1 cellular context compared by ENCODE assay signal in genomic region chr5:122078116-122078865, GRCh38.
A peak's percentile ranks its signal among the peaks of the same experiment; 100 is the strongest.
TF ChIP-seq lines count a peak whose summit lies in the region.

LOX (minus strand) TSS chr5:122078259; CDS start chr5:122077985, 274 bp downstream.

TF ChIP-seq in HepG2, 621 proteins besides CTCF, POLR2A, EP300 and RAD21 (continued from another document and continues in another):
- TF ChIP-seq REST (IDR thresholded peaks at IDR 0.05; ENCODE audit: borderline replicate concordance in 1 of 2, low read depth in 1 of 2, low read length in 2 of 2) (0 out of 4 replicates have a peak, but pooled peaks of 1 of the 2 experiments have one; percentile 43), SAP130 (CRISPR knock-in tag; IDR thresholded peaks at IDR 0.05; ENCODE audit: low read depth) (peak; percentile 79), RFXANK (CRISPR knock-in tag; IDR thresholded peaks at IDR 0.05) (no peak), ZNF30 (CRISPR knock-in tag; IDR thresholded peaks at IDR 0.05) (no peak), POGZ (CRISPR knock-in tag; IDR thresholded peaks at IDR 0.05) (peak; percentile 62), ZBTB20 (CRISPR knock-in tag; IDR thresholded peaks at IDR 0.05; ENCODE audit: borderline replicate concordance, low read depth) (no peak), CREBL2 (CRISPR knock-in tag; IDR thresholded peaks at IDR 0.05; ENCODE audit: borderline replicate concordance) (0 out of 2 replicates have a peak, but pooled peaks have one; percentile 11), SP4 (CRISPR knock-in tag; IDR thresholded peaks at IDR 0.05) (peak; percentile 34; the same call in 1 of the 2 replicates), HMGXB4 (CRISPR knock-in tag; IDR thresholded peaks at IDR 0.05; ENCODE audit: borderline replicate concordance in 1 of 2, low read depth in 1 of 2) (peak in 1 of 2 experiments; percentile 58; a peak in 1 of 4 replicates), ZNF574 (CRISPR knock-in tag; IDR thresholded peaks at IDR 0.05) (no peak), MAX (IDR thresholded peaks at IDR 0.05) (peak; percentile 76), ZXDC (CRISPR knock-in tag; IDR thresholded peaks at IDR 0.05) (0 out of 2 replicates have a peak, but pooled peaks have one; percentile 9), ZFX (CRISPR knock-in tag; IDR thresholded peaks at IDR 0.05; ENCODE audit: low read depth) (peak; percentile 46; the same call in 1 of the 2 replicates), TAF1 (CRISPR knock-in tag; IDR thresholded peaks at IDR 0.05) (0 out of 2 replicates have a peak, but pooled peaks have one; percentile 37), ZFP91 (CRISPR knock-in tag; IDR thresholded peaks at IDR 0.05; ENCODE audit: borderline replicate concordance) (peak; percentile 56; the same call in 1 of the 2 replicates), ZNF512B (CRISPR knock-in tag; IDR thresholded peaks at IDR 0.05; ENCODE audit: borderline replicate concordance) (peak; percentile 83; the same call in 1 of the 2 replicates), ZNF687 (CRISPR knock-in tag; IDR thresholded peaks at IDR 0.05) (peak; percentile 64), ZFP37 (CRISPR knock-in tag; IDR thresholded peaks at IDR 0.05; ENCODE audit: borderline replicate concordance) (0 out of 2 replicates have a peak, but pooled peaks have one; percentile 15), HOXA3 (CRISPR knock-in tag; IDR thresholded peaks at IDR 0.05) (peak; percentile 53; the same call in 1 of the 2 replicates), NCOA5 (CRISPR knock-in tag; IDR thresholded peaks at IDR 0.05) (no peak), ZNF800 (CRISPR knock-in tag; IDR thresholded peaks at IDR 0.05) (no peak), MEIS2 (CRISPR knock-in tag; IDR thresholded peaks at IDR 0.05) (0 out of 2 replicates have a peak, but pooled peaks have one; percentile 4), CEBPG (CRISPR knock-in tag; IDR thresholded peaks at IDR 0.05) (peak; percentile 22; the same call in 1 of the 2 replicates), LCORL (IDR thresholded peaks at IDR 0.05) (no peak), LCORL (CRISPR knock-in tag; IDR thresholded peaks at IDR 0.05) (peak; percentile 38), FOXA1 (IDR thresholded peaks at IDR 0.05) (no peak), FOXA1 (CRISPR knock-in tag; IDR thresholded peaks at IDR 0.05) (0 out of 2 replicates have a peak, but pooled peaks have one; percentile 19), ARNT2 (CRISPR knock-in tag; IDR thresholded peaks at IDR 0.05; ENCODE audit: low read depth) (peak; percentile 27; the same call in 1 of the 2 replicates), PCBP1 (IDR thresholded peaks at IDR 0.05; ENCODE audit: borderline replicate concordance, low read depth, low read length) (0 out of 2 replicates have a peak, but pooled peaks have one; percentile 41)
